8 cellular contexts compared by ENCODE assay signal in the genomic region with DNA sequence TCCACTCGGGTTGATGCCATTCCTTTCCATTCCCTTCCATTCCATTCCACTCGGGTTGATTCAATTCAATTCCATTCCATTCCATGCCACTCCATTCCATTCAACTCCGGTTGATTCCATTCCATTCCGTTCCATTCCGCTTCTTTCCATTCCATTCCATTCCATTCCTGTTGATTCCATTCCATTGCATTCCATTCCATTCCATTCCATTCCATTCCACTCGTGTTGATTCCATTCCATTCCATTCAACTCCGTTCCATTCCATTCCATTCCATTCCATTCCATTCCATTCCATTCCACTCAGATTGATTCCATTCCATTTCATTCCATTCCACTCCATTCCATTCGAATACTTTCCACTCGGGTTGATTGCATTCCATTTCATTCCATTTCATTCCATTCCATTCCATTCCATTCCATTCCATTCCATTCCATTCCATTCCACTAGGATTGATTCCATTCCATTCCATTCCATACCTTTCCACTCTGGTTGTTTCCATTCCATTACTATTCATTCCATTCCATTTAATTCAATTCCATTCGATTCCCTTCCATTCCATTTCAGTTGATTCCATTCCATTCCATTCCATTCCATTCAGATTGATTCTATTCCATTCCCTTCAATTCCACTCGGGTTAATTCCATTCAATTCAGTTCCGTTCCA.
DNase-seq lines count a peak whose midpoint lies in the region; ATAC-seq lines count a peak whose summit lies in the region.

No MANE protein-coding gene starts in this region.

- in situ Hi-C loops in KBM-7 (cut with MboI; ENCODE audit: low pct_unique_long_range_greater_than_20kb, low sequenced_read_pairs): no loop called here

- ATAC-seq in GM21360 (IDR thresholded peaks at IDR 0.05; ENCODE audit: unreplicated experiment): peak; percentile 46
- peak; percentile 64 for ATAC-seq in HG03097 (IDR thresholded peaks at IDR 0.05; ENCODE audit: low FRiP score, unreplicated experiment)

- DNase-seq in A172 (ENCODE audit: low spot score) (peak; percentile 23), fibroblast of gingiva (ENCODE audit: low read depth) (peak; percentile 30), hippocampal formation (lab: John Stamatoyannopoulos, UW) (no peak), KBM-7 (no peak)
- no peak for DNase-seq in activated naive CD4-positive, alpha-beta T cell treated with anti-CD3 and anti-CD28 coated beads, Interleukin-2, amount 50 U/mL, for 16 hours
- DNase-seq in stimulated activated CD4-positive, alpha-beta T cell treated with anti-CD3 and anti-CD28 coated beads, Interleukin-4, amount 100 ng/mL, for 1 hour: no peak

Comparison
In these comparisons a context has a peak if more than half of its experiments do, and no peak if none do; other contexts are left out.
1. DNase-seq: peak in A172 (single experiment) and fibroblast of gingiva (single experiment); none in hippocampal formation (0 of 2), activated naive CD4-positive, alpha-beta T cell treated with anti-CD3 and anti-CD28 coated beads, Interleukin-2, amount 50 U/mL, for 16 hours (single experiment), stimulated activated CD4-positive, alpha-beta T cell treated with anti-CD3 and anti-CD28 coated beads, Interleukin-4, amount 100 ng/mL, for 1 hour (single experiment) and KBM-7 (single experiment).